8 cellular contexts compared by ENCODE assay signal in the genomic region with DNA sequence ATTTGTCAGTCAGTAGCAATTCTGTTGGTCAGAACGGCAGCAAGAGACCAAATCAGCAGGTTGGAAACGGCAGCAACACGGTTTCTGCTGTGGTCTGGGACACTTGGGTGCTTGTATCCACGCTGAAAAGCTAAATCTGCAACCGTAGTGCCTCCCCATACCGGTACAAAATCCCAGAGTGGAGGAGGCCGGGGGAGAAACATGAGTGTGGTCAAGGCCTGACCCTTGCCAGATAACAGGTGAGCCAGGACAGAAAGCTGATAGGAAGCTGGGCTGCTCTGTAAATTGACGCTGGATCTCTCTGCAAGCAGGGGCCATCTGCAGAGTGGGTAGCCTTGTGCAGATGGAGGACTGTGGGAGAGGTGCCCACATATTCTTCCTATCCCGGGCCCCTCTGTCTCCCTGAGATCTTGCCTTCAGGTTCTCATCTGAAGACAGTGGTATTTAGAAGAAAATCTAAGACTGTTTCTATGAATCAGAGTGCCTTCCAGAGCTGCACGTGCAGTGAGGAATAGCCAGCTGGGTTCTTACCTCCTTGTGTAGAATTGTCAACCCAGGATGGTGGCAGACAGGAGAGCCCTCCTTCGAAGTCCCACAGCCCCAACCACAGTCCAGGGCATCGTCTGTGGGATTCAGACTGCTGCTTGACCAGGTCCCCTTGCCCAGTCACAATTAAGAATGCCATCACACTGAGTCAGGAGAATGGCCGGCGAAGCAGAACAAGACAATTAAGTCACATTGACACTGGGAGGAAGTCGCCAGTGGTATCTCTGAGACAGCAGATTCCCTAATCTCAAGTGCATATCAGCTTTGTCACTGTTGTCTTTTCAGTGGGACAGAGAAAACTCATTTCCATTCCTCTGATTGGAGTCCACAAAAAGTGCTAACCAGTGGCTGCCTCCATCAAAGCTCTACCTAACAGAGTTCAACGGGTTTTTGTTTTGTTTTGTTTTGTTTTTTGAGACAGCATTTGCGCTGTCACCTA.
DNase-seq lines count a peak whose midpoint lies in the region; ATAC-seq, FAIRE-seq and TF ChIP-seq lines count a peak whose summit lies in the region.

No MANE protein-coding gene starts in this region.

- peaks cover 56% of the 10 kb centered on the region for H3K4me1 Mint-ChIP-seq in activated naive CD8-positive, alpha-beta T cell treated with anti-CD3 and anti-CD28 coated beads, Interleukin-2, amount 50 U/mL, for 24 hours

- peak overlapping the region; percentile 85 for H3K4me3 Mint-ChIP-seq in activated naive CD8-positive, alpha-beta T cell treated with anti-CD3 and anti-CD28 coated beads, Interleukin-2, amount 50 U/mL, for 24 hours

- no peak overlapping the region for H3K4me3 ChIP-seq in pancreas
- no peak overlapping the region for H3K4me3 ChIP-seq in MG63

- ATAC-seq in GM18498 (IDR thresholded peaks at IDR 0.05; ENCODE audit: unreplicated experiment) (peak; percentile 46), pancreas (peak in 3 of 4 donors; percentile 11 to 58 (median 27)), GM21423 (IDR thresholded peaks at IDR 0.05; ENCODE audit: unreplicated experiment) (no peak), HG03442 (IDR thresholded peaks at IDR 0.05; ENCODE audit: unreplicated experiment) (no peak)
- peak; percentile 30 for ATAC-seq in activated naive CD8-positive, alpha-beta T cell treated with anti-CD3 and anti-CD28 coated beads, Interleukin-2, amount 50 U/mL, for 24 hours

- 61 to 65% methylated on average over 17 of the region's 17 CpGs for WGBS in pancreas, 2 donors

- H3K36me3 ChIP-seq in pancreas (no peaks in the 10 kb centered on the region), MG63 (no peaks in the 10 kb centered on the region)

- H3K9me3 ChIP-seq in pancreas, result no peaks in the 10 kb centered on the region
- no peaks in the 10 kb centered on the region for H3K9me3 ChIP-seq in MG63

- H3K27me3 Mint-ChIP-seq in activated naive CD8-positive, alpha-beta T cell treated with anti-CD3 and anti-CD28 coated beads, Interleukin-2, amount 50 U/mL, for 24 hours, result no peaks in the 10 kb centered on the region

- H3K27me3 ChIP-seq in pancreas (no peaks in the 10 kb centered on the region), MG63 (no peaks in the 10 kb centered on the region)

- peak overlapping the region; percentile 85 for H3K27ac Mint-ChIP-seq in activated naive CD8-positive, alpha-beta T cell treated with anti-CD3 and anti-CD28 coated beads, Interleukin-2, amount 50 U/mL, for 24 hours

- no peak for TF ChIP-seq CTCF in pancreas (IDR thresholded peaks at IDR 0.05)

- H3K36me3 Mint-ChIP-seq in activated naive CD8-positive, alpha-beta T cell treated with anti-CD3 and anti-CD28 coated beads, Interleukin-2, amount 50 U/mL, for 24 hours (ENCODE audit: low read depth), result peaks cover 4% of the 10 kb centered on the region

- DNase-seq in HK-2 (ENCODE audit: unreplicated experiment) (peak; percentile 49), pancreas (no peak), MG63 (no peak), posterior cingulate gyrus (no peak)
- DNase-seq in activated naive CD8-positive, alpha-beta T cell treated with anti-CD3 and anti-CD28 coated beads, Interleukin-2, amount 50 U/mL, for 24 hours, result no peak

- intact Hi-C loops in pancreas (cut with DNase I), result no loop called here
- intact Hi-C loops in posterior cingulate gyrus (cut with DNase I), result no loop called here

- no peaks in the 10 kb centered on the region for H3K4me1 ChIP-seq in pancreas

- no peak for FAIRE-seq in pancreas (lab: Jason Lieb, UNC)

- H3K9me3 Mint-ChIP-seq in activated naive CD8-positive, alpha-beta T cell treated with anti-CD3 and anti-CD28 coated beads, Interleukin-2, amount 50 U/mL, for 24 hours, result no peaks in the 10 kb centered on the region

- H3K27ac ChIP-seq in pancreas, result peak overlapping the region in 3 of 4 donors; percentile 17 to 37 (median 37)

Comparison
In these comparisons a context has a peak if more than half of its experiments do, and no peak if none do; other contexts are left out.
1. ATAC-seq: peak in GM18498 (single experiment), activated naive CD8-positive, alpha-beta T cell treated with anti-CD3 and anti-CD28 coated beads, Interleukin-2, amount 50 U/mL, for 24 hours (single experiment) and pancreas (3 of 4); none in GM21423 (single experiment) and HG03442 (single experiment).